In the genomic region with DNA sequence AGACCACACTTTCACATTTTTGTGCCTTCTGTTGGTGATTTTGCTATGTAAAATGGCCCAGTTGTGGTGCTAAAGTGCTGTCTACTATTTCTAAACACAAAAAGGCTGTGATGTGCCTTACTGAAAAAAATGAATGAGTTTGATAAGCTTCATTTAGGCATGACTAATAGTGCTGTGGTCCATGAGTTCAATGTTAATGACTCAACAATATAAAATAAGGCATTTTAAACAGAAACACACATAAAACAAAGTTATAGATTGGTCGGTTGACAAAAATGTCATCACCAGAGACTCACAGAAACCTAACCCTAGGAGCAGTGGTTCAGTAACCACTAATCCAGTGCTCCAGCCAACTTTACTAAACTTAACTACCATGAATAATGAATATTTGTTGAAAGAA, we compare ENCODE assay signal across 18 cellular contexts.
DNase-seq lines count a peak whose midpoint lies in the region; ATAC-seq and TF ChIP-seq lines count a peak whose summit lies in the region.
"Had no signal": no experiment of that assay in that cellular context is flagged by ENCODE, and none has a peak within 500 bp of the region (broad histone marks: within the 10 kb centered on the region; RNA-seq: fewer than 3 reads in every experiment).

No MANE protein-coding gene starts in this region.

- POLR2A ChIA-PET in naive thymus-derived CD4-positive, alpha-beta T cell (lab: Charles Lee) = interaction anchor here (1.4 kb wide), 1 partner anchor 16 kb away, joined by 3 read pairs; no protein-coding TSS in a partner anchor

- H3K27ac ChIP-seq in fibroblast of lung (ENCODE audit: insufficient read depth, low read length) = no peak overlapping the region
- H3K27ac ChIP-seq in naive thymus-derived CD4-positive, alpha-beta T cell (ENCODE audit: low read depth, low read length) = no peak overlapping the region

- peaks cover 14% of the 10 kb centered on the region for H3K4me1 Mint-ChIP-seq in stimulated activated naive CD8-positive, alpha-beta T cell treated with anti-CD3 and anti-CD28 coated beads, Interleukin-15, amount 100 ng/mL, for 72 hours
- peaks cover 4 to 58% (median 37%) of the 10 kb centered on the region in 7 donors for H3K4me1 Mint-ChIP-seq in naive thymus-derived CD4-positive, alpha-beta T cell
- H3K4me1 Mint-ChIP-seq: IgD-negative memory B cell had no signal

- H3K27ac Mint-ChIP-seq in stimulated activated naive CD8-positive, alpha-beta T cell treated with anti-CD3 and anti-CD28 coated beads, Interleukin-15, amount 100 ng/mL, for 72 hours = no peak overlapping the region
- H3K27ac Mint-ChIP-seq in naive thymus-derived CD4-positive, alpha-beta T cell = no peak overlapping the region
- H3K27ac Mint-ChIP-seq: activated T-cell treated with anti-CD3 and anti-CD28 coated beads, Interleukin-2, amount 50 U/mL, for 24 hours; IgD-negative memory B cell had no signal

- no peaks in the 10 kb centered on the region for H3K79me2 ChIP-seq in fibroblast of lung (ENCODE audit: control insufficient read depth, insufficient read depth, low read length)

- CTCF ChIA-PET in naive thymus-derived CD4-positive, alpha-beta T cell (lab: Charles Lee) = no interaction called here

- H3K4me3 ChIP-seq in fibroblast of lung (replicated peaks in 1 of 4; ENCODE audit: control extremely low read depth in 1 of 4, insufficient read depth in 1 of 4, low read depth in 3 of 4, low read length in 4 of 4) = no peak overlapping the region
- H3K4me3 ChIP-seq in naive thymus-derived CD4-positive, alpha-beta T cell (ENCODE audit: low read length) = no peak overlapping the region

- H3K4me1 ChIP-seq in fibroblast of lung (ENCODE audit: control insufficient read depth, extremely low read depth, insufficient read depth, low read length) = peaks cover 6% of the 10 kb centered on the region
- peaks cover 0 to 16% of the 10 kb centered on the region in 2 donors for H3K4me1 ChIP-seq in naive thymus-derived CD4-positive, alpha-beta T cell (ENCODE audit: control insufficient read depth in 2 of 2, insufficient read depth in 2 of 2, low read length in 2 of 2)

- H3K4me2 ChIP-seq in fibroblast of lung (ENCODE audit: extremely low read depth, insufficient read depth, low read length) = no peak overlapping the region

- H3K9ac ChIP-seq in fibroblast of lung (ENCODE audit: insufficient read depth, low read length) = no peak overlapping the region

- no peak for DNase-seq in stimulated activated naive CD8-positive, alpha-beta T cell treated with anti-CD3 and anti-CD28 coated beads, Interleukin-15, Interleukin-2, amounts not matched to agents 100 U/mL and 50 U/mL, for 24 hours
- no peak for DNase-seq in stimulated activated naive CD8-positive, alpha-beta T cell treated with anti-CD3 and anti-CD28 coated beads, Interleukin-15, amount 100 ng/mL, for 72 hours
- DNase-seq in M059J (ENCODE audit: low read depth) (peak; percentile 54), fibroblast of lung (ENCODE audit: low read depth in 2 of 2) (peak; percentile 48 to 71), NCI-H2029 (lab: John Stamatoyannopoulos, UW) (no peak), ureter (ENCODE audit: low spot score) (no peak)
- no peak for DNase-seq in naive thymus-derived CD4-positive, alpha-beta T cell
- DNase-seq in stimulated activated CD4-positive, alpha-beta T cell treated with anti-CD3 and anti-CD28 coated beads, Interleukin-4, amount 100 ng/mL, for 1 hour = no peak
- DNase-seq: activated CD4-positive, alpha-beta T cell treated with anti-CD3 and anti-CD28 coated beads, Interleukin-2, amount 50 U/mL, for 1 hour; activated T-cell treated with anti-CD3 and anti-CD28 coated beads, Interleukin-2, amount 50 U/mL, for 24 hours; aorta; cortex of kidney; kidney; NCI-H1048; OCI-M1; right cardiac atrium; T-helper 9 cell had no signal

- intact Hi-C loops in naive thymus-derived CD4-positive, alpha-beta T cell (cut with micrococcal nuclease) = no loop called here

- no peaks in the 10 kb centered on the region for H3K27me3 Mint-ChIP-seq in stimulated activated naive CD8-positive, alpha-beta T cell treated with anti-CD3 and anti-CD28 coated beads, Interleukin-15, amount 100 ng/mL, for 72 hours
- H3K27me3 Mint-ChIP-seq in naive thymus-derived CD4-positive, alpha-beta T cell = no peaks in the 10 kb centered on the region
- H3K27me3 Mint-ChIP-seq: activated T-cell treated with anti-CD3 and anti-CD28 coated beads, Interleukin-2, amount 50 U/mL, for 24 hours had no signal

- H3K9me3 ChIP-seq in fibroblast of lung (ENCODE audit: control insufficient read depth, insufficient read depth, low read depth, low read length) = no peaks in the 10 kb centered on the region
- H3K9me3 ChIP-seq in naive thymus-derived CD4-positive, alpha-beta T cell (ENCODE audit: control insufficient read depth in 2 of 3, low read length in 3 of 3) = no peaks in the 10 kb centered on the region

- no peak overlapping the region for H3K4me3 Mint-ChIP-seq in stimulated activated naive CD8-positive, alpha-beta T cell treated with anti-CD3 and anti-CD28 coated beads, Interleukin-15, amount 100 ng/mL, for 72 hours
- H3K4me3 Mint-ChIP-seq in naive thymus-derived CD4-positive, alpha-beta T cell = no peak overlapping the region
- H3K4me3 Mint-ChIP-seq: activated T-cell treated with anti-CD3 and anti-CD28 coated beads, Interleukin-2, amount 50 U/mL, for 24 hours; IgD-negative memory B cell had no signal

- no peak for TF ChIP-seq CTCF in fibroblast of lung (conservative IDR thresholded peaks at IDR 0.05 in 1 of 2, IDR thresholded peaks at IDR 0.05 in 1 of 2; ENCODE audit: low read depth in 1 of 2, low read length in 2 of 2)

- no peaks in the 10 kb centered on the region for H3K36me3 ChIP-seq in fibroblast of lung (ENCODE audit: control insufficient read depth, insufficient read depth, low read length)
- H3K36me3 ChIP-seq in naive thymus-derived CD4-positive, alpha-beta T cell (ENCODE audit: control insufficient read depth in 2 of 3, insufficient read depth in 3 of 3, low read length in 3 of 3) = no peaks in the 10 kb centered on the region

- ATAC-seq in stimulated activated naive CD8-positive, alpha-beta T cell treated with anti-CD3 and anti-CD28 coated beads, Interleukin-15, Interleukin-2, amounts not matched to agents 100 U/mL and 50 U/mL, for 24 hours = peak; percentile 43
- no peak for ATAC-seq in stimulated activated naive CD8-positive, alpha-beta T cell treated with anti-CD3 and anti-CD28 coated beads, Interleukin-15, amount 100 ng/mL, for 72 hours
- no peak for ATAC-seq in naive thymus-derived CD4-positive, alpha-beta T cell
- ATAC-seq: right cardiac atrium had no signal

- no peak overlapping the region for H2AFZ ChIP-seq in fibroblast of lung (ENCODE audit: low read length)

- no peaks in the 10 kb centered on the region for H3K9me3 Mint-ChIP-seq in stimulated activated naive CD8-positive, alpha-beta T cell treated with anti-CD3 and anti-CD28 coated beads, Interleukin-15, amount 100 ng/mL, for 72 hours
- peaks cover 0 to 3% (median 0%) of the 10 kb centered on the region in 11 donors for H3K9me3 Mint-ChIP-seq in naive thymus-derived CD4-positive, alpha-beta T cell
- H3K9me3 Mint-ChIP-seq: activated T-cell treated with anti-CD3 and anti-CD28 coated beads, Interleukin-2, amount 50 U/mL, for 24 hours; IgD-negative memory B cell had no signal

- peaks cover 0 to 5% (median 0%) of the 10 kb centered on the region in 5 donors for H3K36me3 Mint-ChIP-seq in naive thymus-derived CD4-positive, alpha-beta T cell

- no peaks in the 10 kb centered on the region for H4K20me1 ChIP-seq in fibroblast of lung (ENCODE audit: control insufficient read depth, extremely low read depth, insufficient read depth, low read length)

- H3K27me3 ChIP-seq in fibroblast of lung (ENCODE audit: control insufficient read depth, insufficient read depth, low read length) = no peaks in the 10 kb centered on the region
- H3K27me3 ChIP-seq in naive thymus-derived CD4-positive, alpha-beta T cell (ENCODE audit: control insufficient read depth in 2 of 2, insufficient read depth in 2 of 2, low read length in 2 of 2) = no peaks in the 10 kb centered on the region

Comparison
In these comparisons a context has a peak if more than half of its experiments do, and no peak if none do; other contexts are left out.
1. DNase-seq: peak in M059J (single experiment) and fibroblast of lung (2 of 2); none in stimulated activated naive CD8-positive, alpha-beta T cell treated with anti-CD3 and anti-CD28 coated beads, Interleukin-15, Interleukin-2, amounts not matched to agents 100 U/mL and 50 U/mL, for 24 hours (single experiment), stimulated activated naive CD8-positive, alpha-beta T cell treated with anti-CD3 and anti-CD28 coated beads, Interleukin-15, amount 100 ng/mL, for 72 hours (0 of 2), NCI-H2029 (single experiment), naive thymus-derived CD4-positive, alpha-beta T cell (0 of 9), ureter (single experiment) and stimulated activated CD4-positive, alpha-beta T cell treated with anti-CD3 and anti-CD28 coated beads, Interleukin-4, amount 100 ng/mL, for 1 hour (single experiment).